11 cellular contexts compared by ENCODE assay signal in the genomic region with DNA sequence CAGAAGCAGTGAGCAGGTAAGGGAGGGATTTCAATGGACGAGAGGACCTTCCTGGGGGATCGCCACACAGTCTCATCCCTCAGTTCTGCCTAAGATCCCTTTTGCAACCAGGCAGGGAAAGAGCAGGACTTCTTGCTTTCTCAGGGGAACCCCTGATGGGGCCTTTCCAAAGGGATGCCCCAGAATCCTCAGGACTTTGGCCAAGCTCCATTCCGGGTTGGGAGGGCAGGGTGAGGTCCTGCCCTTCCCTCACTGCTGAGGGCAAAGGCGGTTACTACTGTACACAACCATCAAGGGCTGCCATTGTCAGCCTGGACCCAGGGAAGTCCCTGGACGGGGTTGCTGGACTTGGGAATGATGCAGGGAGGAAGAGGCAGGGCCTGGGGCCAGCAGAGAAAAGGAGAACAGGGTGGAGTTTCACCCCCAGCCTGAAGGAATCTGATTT. TPM values are rescaled to one million over a fixed set of nuclear protein-coding genes. Genes with fewer than 3 reads are reported as not detected.
DNase-seq lines count a peak whose midpoint lies in the region; ATAC-seq and TF ChIP-seq lines count a peak whose summit lies in the region.
"Had no signal": no experiment of that assay in that cellular context is flagged by ENCODE, and none has a peak within 500 bp of the region (broad histone marks: within the 10 kb centered on the region; RNA-seq: fewer than 3 reads in every experiment).

No MANE protein-coding gene starts in this region.

- peak; percentile 16 for DNase-seq in activated T-cell treated with anti-CD3 and anti-CD28 coated beads, Interleukin-2, amount 50 U/mL, for 1 hour
- no peak for DNase-seq in activated T-cell treated with anti-CD3 and anti-CD28 coated beads for 4 hours
- DNase-seq in colonic mucosa = peak; percentile 34
- DNase-seq in right lobe of liver = peak in 1 of 3 donors; percentile 38
- DNase-seq in suprapubic skin (ENCODE audit: low spot score in 2 of 2) = peak; percentile 59 to 67
- no peak for DNase-seq in BE2C
- DNase-seq in T1000 (lab: John Stamatoyannopoulos, UW) = no peak
- no peak for DNase-seq in activated effector memory CD4-positive, alpha-beta T cell treated with Interleukin-2 at 50 U/mL for 16 hours
- DNase-seq: NCI-H1105, NCI-H510A treated with DMSO at 0.1 percent for 48 hours had no signal

- intact Hi-C loops in colonic mucosa (cut with DNase I) (no loop called here), right lobe of liver (cut with DNase I) (loop anchor here in 1 of 2 donors (10.0 kb wide), 1 partner anchor 63 kb away; no protein-coding TSS in a partner anchor)

- H3K9me3 ChIP-seq in colonic mucosa = no peaks in the 10 kb centered on the region
- no peaks in the 10 kb centered on the region for H3K9me3 ChIP-seq in right lobe of liver
- no peaks in the 10 kb centered on the region for H3K9me3 ChIP-seq in suprapubic skin
- no peaks in the 10 kb centered on the region for H3K9me3 ChIP-seq in BE2C

- H3K36me3 ChIP-seq in colonic mucosa (no peaks in the 10 kb centered on the region), right lobe of liver (no peaks in the 10 kb centered on the region), suprapubic skin (no peaks in the 10 kb centered on the region), BE2C (peaks cover 12% of the 10 kb centered on the region)

- H3K4me1 ChIP-seq in colonic mucosa (peaks cover 3% of the 10 kb centered on the region), right lobe of liver (peaks cover 0 to 3% (median 0%) of the 10 kb centered on the region in 4 donors), suprapubic skin (peaks cover 25% of the 10 kb centered on the region), BE2C (peaks cover 9% of the 10 kb centered on the region)

- no peaks in the 10 kb centered on the region for H3K27me3 ChIP-seq in colonic mucosa
- no peaks in the 10 kb centered on the region for H3K27me3 ChIP-seq in right lobe of liver
- no peaks in the 10 kb centered on the region for H3K27me3 ChIP-seq in suprapubic skin
- H3K27me3 ChIP-seq in BE2C = no peaks in the 10 kb centered on the region

- no peak for TF ChIP-seq EP300 in suprapubic skin (IDR thresholded peaks at IDR 0.05)

- 20% methylated on average over 1 of the region's 5 CpGs for WGBS in right lobe of liver (ENCODE audit: insufficient coverage, low coverage, low lambda C conversion rate, missing lambda C conversion rate)
- WGBS in suprapubic skin = 50% methylated on average over 5 of the region's 5 CpGs

- no peak overlapping the region for H3K4me3 ChIP-seq in colonic mucosa
- no peak overlapping the region for H3K4me3 ChIP-seq in right lobe of liver
- H3K4me3 ChIP-seq in suprapubic skin = no peak overlapping the region
- no peak overlapping the region for H3K4me3 ChIP-seq in BE2C (ENCODE audit: low read depth, low read length)

- no peak for TF ChIP-seq POLR2A in right lobe of liver (IDR thresholded peaks at IDR 0.05)
- TF ChIP-seq POLR2A in suprapubic skin (IDR thresholded peaks at IDR 0.05) = no peak

- ATAC-seq in right lobe of liver = peak; percentile 15 to 27 (median 21)

- TF ChIP-seq CTCF in colonic mucosa (IDR thresholded peaks at IDR 0.05) = no peak
- TF ChIP-seq CTCF in right lobe of liver (IDR thresholded peaks at IDR 0.05) = no peak
- TF ChIP-seq CTCF in suprapubic skin (IDR thresholded peaks at IDR 0.05) = no peak
- no peak for TF ChIP-seq CTCF in BE2C (IDR thresholded peaks at IDR 0.05; ENCODE audit: low read depth, low read length)

- no peak overlapping the region for H3K9ac ChIP-seq in colonic mucosa (ENCODE audit: low read depth in 2 of 2, low read length in 2 of 2)

- H3K27ac ChIP-seq in colonic mucosa (no peak overlapping the region), right lobe of liver (no peak overlapping the region), suprapubic skin (peak overlapping the region; percentile 28)

RNA-seq across cellular contexts. Expression of gene PRR29, which starts 9.7 kb away (rescaled TPM):
- total RNA-seq in colonic mucosa (under 1 TPM in 1 of 2 donors, not detected in 1; 0.16 TPM), right lobe of liver (under 1 TPM in 3 of 6 experiments, not detected in 3; 0.07 to 0.33 (median 0.12) TPM), suprapubic skin (under 1 TPM in 1 of 4 donors, not detected in 3; 0.30 TPM)
- 6.8 TPM for polyA plus RNA-seq in BE2C (2012; ENCODE audit: insufficient read depth, insufficient read length, low read depth)

RNA-seq across cellular contexts. Expression of gene ICAM2, which starts 12.6 kb away (rescaled TPM):
- 1 to 10 TPM; 9.2 to 9.5 TPM for total RNA-seq in colonic mucosa
- 10 to 100 TPM in 3 of 6 experiments, 1 to 10 TPM in 3; 5.5 to 16.1 (median 8.6) TPM for total RNA-seq in right lobe of liver
- total RNA-seq in suprapubic skin = 10 to 100 TPM in 2 of 4 donors, 1 to 10 TPM in 2; 8.4 to 32.5 (median 14.9) TPM
- polyA plus RNA-seq in BE2C (2012; ENCODE audit: insufficient read depth, insufficient read length, low read depth) = 105 TPM

RNA-seq across cellular contexts. Expression of gene SCN4A, which starts 35.1 kb away (rescaled TPM):
- total RNA-seq in colonic mucosa = under 1 TPM; 0.07 to 0.27 TPM
- total RNA-seq in right lobe of liver = 1 to 10 TPM in 1 of 6 experiments, under 1 TPM in 5; 0.10 to 1.4 (median 0.20) TPM
- 1 to 10 TPM in 2 of 4 donors, under 1 TPM in 2; 0.45 to 4.5 (median 1.6) TPM for total RNA-seq in suprapubic skin
- polyA plus RNA-seq in BE2C (2012; ENCODE audit: insufficient read depth, insufficient read length, low read depth) = 0.06 TPM
- total RNA-seq: HT1080 had no signal

Comparison
In these comparisons a context has a peak if more than half of its experiments do, and no peak if none do; other contexts are left out.
1. DNase-seq: peak in activated T-cell treated with anti-CD3 and anti-CD28 coated beads, Interleukin-2, amount 50 U/mL, for 1 hour (single experiment), colonic mucosa (single experiment) and suprapubic skin (2 of 2); none in activated T-cell treated with anti-CD3 and anti-CD28 coated beads for 4 hours (single experiment), BE2C (single experiment), T1000 (single experiment) and activated effector memory CD4-positive, alpha-beta T cell treated with Interleukin-2 at 50 U/mL for 16 hours (single experiment).